ENCODE assay signal across 21 cellular contexts in the genomic region with DNA sequence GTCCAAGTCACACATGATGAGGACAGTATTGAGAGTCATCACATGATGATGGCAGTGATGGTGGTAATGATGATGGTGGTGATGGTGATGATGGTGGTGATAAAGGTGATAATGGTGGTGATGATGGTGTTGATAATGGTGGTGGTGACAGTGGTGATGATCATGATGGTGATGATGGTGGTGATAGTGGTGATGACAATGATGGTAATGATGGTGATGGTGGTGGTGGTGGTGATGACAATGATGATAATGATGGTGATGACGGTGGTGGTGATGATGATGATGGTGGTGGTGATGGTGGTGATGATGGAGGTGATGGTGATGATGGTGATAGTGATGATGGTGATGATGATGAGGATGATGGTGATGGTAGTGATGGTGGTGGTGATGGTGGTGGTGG.
"Had no signal": no experiment of that assay in that cellular context is flagged by ENCODE, and none has a peak within 500 bp of the region (broad histone marks: within the 10 kb centered on the region; RNA-seq: fewer than 3 reads in every experiment).

No MANE protein-coding gene starts in this region.

- H3K4me3 ChIP-seq: gastroesophageal sphincter, left lung, right atrium auricular region, SK-N-MC, skin epidermis, upper lobe of left lung had no signal

- H3K27ac ChIP-seq: brain microvascular endothelial cell, gastroesophageal sphincter, left lung, right atrium auricular region, SK-N-MC, skin epidermis, upper lobe of left lung had no signal

- H3K4me3 Mint-ChIP-seq: dendritic cell treated with granulocyte-macrophage colony-stimulating factor and Interleukin-4, amounts not matched to agents 40 ng/mL and 50 ng/mL, for 4 days; T-cell had no signal

- H3K27ac Mint-ChIP-seq: activated naive CD4-positive, alpha-beta T cell treated with anti-CD3 and anti-CD28 coated beads, Interleukin-2, amount 50 U/mL, for 72 hours; dendritic cell treated with granulocyte-macrophage colony-stimulating factor and Interleukin-4, amounts not matched to agents 40 ng/mL and 50 ng/mL, for 4 days; T-cell had no signal

- H3K36me3 ChIP-seq: brain microvascular endothelial cell, gastroesophageal sphincter, left lung, right atrium auricular region, upper lobe of left lung had no signal

- DNase-seq: activated CD4-positive, alpha-beta T cell treated with anti-CD3 and anti-CD28 coated beads for 1 hour; activated CD4-positive, alpha-beta T cell treated with anti-CD3 and anti-CD28 coated beads, Interleukin-2, amount 50 U/mL, for 48 hours; activated gamma-delta T cell; activated T-cell treated with anti-CD3 and anti-CD28 coated beads, Interleukin-2, amount 50 U/mL, for 48 hours; brain microvascular endothelial cell; cerebellar nuclear complex; kidney; left lung; mammary epithelial cell; naive B cell; posterior cingulate gyrus; stimulated activated CD4-positive, alpha-beta T cell treated with anti-CD3 and anti-CD28 coated beads, Interleukin-4, amount 100 ng/mL, for 24 hours; stimulated activated naive CD4-positive, alpha-beta T cell treated with Interleukin-2 at 50 U/mL for 16 hours; T-cell; upper lobe of left lung had no signal

- H3K4me1 ChIP-seq: gastroesophageal sphincter, right atrium auricular region, upper lobe of left lung had no signal

- H3K9me3 ChIP-seq: right atrium auricular region had no signal

- H3K36me3 Mint-ChIP-seq: activated naive CD4-positive, alpha-beta T cell treated with anti-CD3 and anti-CD28 coated beads, Interleukin-2, amount 50 U/mL, for 72 hours; T-cell had no signal

- FAIRE-seq: kidney had no signal

- ATAC-seq: gastroesophageal sphincter, left lung, T-cell had no signal

- H3K27me3 ChIP-seq: brain microvascular endothelial cell, right atrium auricular region, upper lobe of left lung had no signal
